In the genomic region with DNA sequence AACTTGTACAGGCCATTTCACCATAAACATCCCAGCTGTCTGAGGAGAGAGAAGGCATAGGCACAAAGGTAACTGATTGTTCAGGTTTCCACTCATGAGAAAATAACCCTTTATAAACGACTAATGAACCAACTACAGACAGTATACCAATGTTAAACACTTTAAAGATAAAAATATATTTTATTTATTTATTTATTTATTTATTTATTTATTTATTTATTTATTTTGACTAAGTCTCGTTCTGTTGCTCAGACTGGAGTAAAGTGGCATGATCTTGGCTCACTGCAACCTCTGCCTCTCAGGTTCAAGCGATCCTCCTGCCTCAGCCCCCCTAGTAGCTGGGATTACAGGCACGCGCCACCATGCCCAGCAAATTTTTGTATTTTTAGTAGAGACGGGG, we compare ENCODE assay signal across 2 cellular contexts.
A peak's percentile ranks its signal among the peaks of the same experiment; 100 is the strongest.
DNase-seq lines count a peak whose midpoint lies in the region; ATAC-seq, FAIRE-seq and TF ChIP-seq lines count a peak whose summit lies in the region.
"Not testable (repeated sequence)": the region's sequence is repeated elsewhere in the genome, so short reads cannot be mapped to it uniquely, and the experiment has no call there.

No MANE protein-coding gene starts in this region.

- peaks cover 17 to 20% of the 10 kb centered on the region in 2 experiments for H3K36me3 ChIP-seq in HEK293 (ENCODE audit: control insufficient read depth in 2 of 2, insufficient read depth in 1 of 2, low read length in 2 of 2)

- not testable (repeated sequence) for H3K4me3 ChIP-seq in A549; HEK293 (ENCODE audit: low read depth, low read length)

- not testable (repeated sequence) for TF ChIP-seq EP300 in A549 (IDR thresholded peaks at IDR 0.05)

- H3K4me2 ChIP-seq in A549, result not testable (repeated sequence)

- not testable (repeated sequence) for DNase-seq in A549 (ENCODE audit: low read depth in 1 of 2, low spot score in 1 of 2)

- peaks cover 14% of the 10 kb centered on the region; the same call in 1 of the 3 replicates for H3K4me1 ChIP-seq in A549
- not testable (repeated sequence) for H3K4me1 ChIP-seq in HEK293 (ENCODE audit: control insufficient read depth, insufficient read depth, low read length)

- POLR2A ChIA-PET in A549 (lab: Yijun Ruan, JAX); HEK293 (lab: Yijun Ruan, JAX): not testable (repeated sequence)

- not testable (repeated sequence) for TF ChIP-seq CTCF in A549 (IDR thresholded peaks at IDR 0.05); HEK293 (tag by site-specific recombination; IDR thresholded peaks at IDR 0.05)

- 93% methylated on average over 6 of the region's 6 CpGs for WGBS in A549 (ENCODE audit: missing lambda C conversion rate)

- H3K9me3 ChIP-seq in A549; HEK293 (ENCODE audit: control insufficient read depth, insufficient read depth, low read depth, low read length): not testable (repeated sequence)

- not testable (repeated sequence) for H3K27ac ChIP-seq in A549; HEK293 (ENCODE audit: extremely low read depth, low read depth, low read length)

- TF ChIP-seq RAD21 in A549 (conservative IDR thresholded peaks at IDR 0.05 in 1 of 2, IDR thresholded peaks at IDR 0.05 in 1 of 2), result not testable (repeated sequence)

- ATAC-seq in A549, result not testable (repeated sequence)

- FAIRE-seq in A549 (lab: Jason Lieb, UNC), result not testable (repeated sequence)

- CTCF ChIA-PET in A549 (lab: Yijun Ruan, JAX), result not testable (repeated sequence)
- CTCF ChIA-PET in HEK293 (lab: Yijun Ruan, JAX), result interaction anchor here (0.7 kb wide), 1 partner anchor 593 kb away, joined by 3 read pairs; no protein-coding TSS in a partner anchor

- not testable (repeated sequence) for TF ChIP-seq POLR2A in A549 (IDR thresholded peaks at IDR 0.05; ENCODE audit: low read length)

TF ChIP-seq in A549, 52 proteins besides CTCF, POLR2A, EP300 and RAD21:
- peak; percentile 23; the same call in 1 of the 2 replicates for TF ChIP-seq ZC3H11A (IDR thresholded peaks at IDR 0.05)

TF ChIP-seq in HEK293, 187 proteins besides CTCF, POLR2A, EP300 and RAD21:
- TF ChIP-seq ZNF426 (tag by site-specific recombination; IDR thresholded peaks at IDR 0.05) (peak; percentile 59), ZNF394 (tag by site-specific recombination; IDR thresholded peaks at IDR 0.05; ENCODE audit: borderline replicate concordance) (peak; percentile 85; the same call in 1 of the 2 replicates), ZNF140 (tag by site-specific recombination; IDR thresholded peaks at IDR 0.05) (0 out of 2 replicates have a peak, but pooled peaks have one; percentile 21), ZBTB8A (tag by site-specific recombination; IDR thresholded peaks at IDR 0.05) (peak; percentile 48; the same call in 1 of the 2 replicates), ZNF433 (tag by site-specific recombination; IDR thresholded peaks at IDR 0.05; ENCODE audit: low read depth) (0 out of 2 replicates have a peak, but pooled peaks have one; percentile 14), ZNF623 (tag by site-specific recombination; IDR thresholded peaks at IDR 0.05) (peak; percentile 60), ZNF654 (tag by site-specific recombination; IDR thresholded peaks at IDR 0.05; ENCODE audit: low read depth) (peak; percentile 22), ZNF555 (tag by site-specific recombination; conservative IDR thresholded peaks at IDR 0.05) (peak; percentile 50), REST (tag by site-specific recombination; IDR thresholded peaks at IDR 0.05) (0 out of 2 replicates have a peak, but pooled peaks have one; percentile 44), ZNF202 (tag by site-specific recombination; IDR thresholded peaks at IDR 0.05; ENCODE audit: borderline replicate concordance) (0 out of 2 replicates have a peak, but pooled peaks have one; percentile 40)
- TF ChIP-seq, protein P1, sequence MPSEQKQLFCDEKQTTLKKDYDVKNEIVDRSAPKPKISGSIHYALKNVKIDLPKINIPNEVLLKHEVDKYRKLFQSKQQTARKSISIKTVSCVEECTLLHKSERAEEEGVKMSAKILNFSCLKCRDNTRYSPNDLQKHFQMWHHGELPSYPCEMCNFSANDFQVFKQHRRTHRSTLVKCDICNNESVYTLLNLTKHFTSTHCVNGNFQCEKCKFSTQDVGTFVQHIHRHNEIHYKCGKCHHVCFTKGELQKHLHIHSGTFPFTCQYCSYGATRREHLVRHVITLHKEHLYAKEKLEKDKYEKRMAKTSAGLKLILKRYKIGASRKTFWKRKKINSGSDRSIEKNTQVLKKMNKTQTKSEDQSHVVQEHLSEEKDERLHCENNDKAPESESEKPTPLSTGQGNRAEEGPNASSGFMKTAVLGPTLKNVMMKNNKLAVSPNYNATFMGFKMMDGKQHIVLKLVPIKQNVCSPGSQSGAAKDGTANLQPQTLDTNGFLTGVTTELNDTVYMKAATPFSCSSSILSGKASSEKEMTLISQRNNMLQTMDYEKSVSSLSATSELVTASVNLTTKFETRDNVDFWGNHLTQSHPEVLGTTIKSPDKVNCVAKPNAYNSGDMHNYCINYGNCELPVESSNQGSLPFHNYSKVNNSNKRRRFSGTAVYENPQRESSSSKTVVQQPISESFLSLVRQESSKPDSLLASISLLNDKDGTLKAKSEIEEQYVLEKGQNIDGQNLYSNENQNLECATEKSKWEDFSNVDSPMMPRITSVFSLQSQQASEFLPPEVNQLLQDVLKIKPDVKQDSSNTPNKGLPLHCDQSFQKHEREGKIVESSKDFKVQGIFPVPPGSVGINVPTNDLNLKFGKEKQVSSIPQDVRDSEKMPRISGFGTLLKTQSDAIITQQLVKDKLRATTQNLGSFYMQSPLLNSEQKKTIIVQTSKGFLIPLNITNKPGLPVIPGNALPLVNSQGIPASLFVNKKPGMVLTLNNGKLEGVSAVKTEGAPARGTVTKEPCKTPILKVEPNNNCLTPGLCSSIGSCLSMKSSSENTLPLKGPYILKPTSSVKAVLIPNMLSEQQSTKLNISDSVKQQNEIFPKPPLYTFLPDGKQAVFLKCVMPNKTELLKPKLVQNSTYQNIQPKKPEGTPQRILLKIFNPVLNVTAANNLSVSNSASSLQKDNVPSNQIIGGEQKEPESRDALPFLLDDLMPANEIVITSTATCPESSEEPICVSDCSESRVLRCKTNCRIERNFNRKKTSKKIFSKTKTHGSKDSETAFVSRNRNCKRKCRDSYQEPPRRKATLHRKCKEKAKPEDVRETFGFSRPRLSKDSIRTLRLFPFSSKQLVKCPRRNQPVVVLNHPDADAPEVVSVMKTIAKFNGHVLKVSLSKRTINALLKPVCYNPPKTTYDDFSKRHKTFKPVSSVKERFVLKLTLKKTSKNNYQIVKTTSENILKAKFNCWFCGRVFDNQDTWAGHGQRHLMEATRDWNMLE (tag by site-specific recombination; conservative IDR thresholded peaks at IDR 0.05; ENCODE audit: low read depth), result peak; percentile 77
- TF ChIP-seq, protein P2, sequence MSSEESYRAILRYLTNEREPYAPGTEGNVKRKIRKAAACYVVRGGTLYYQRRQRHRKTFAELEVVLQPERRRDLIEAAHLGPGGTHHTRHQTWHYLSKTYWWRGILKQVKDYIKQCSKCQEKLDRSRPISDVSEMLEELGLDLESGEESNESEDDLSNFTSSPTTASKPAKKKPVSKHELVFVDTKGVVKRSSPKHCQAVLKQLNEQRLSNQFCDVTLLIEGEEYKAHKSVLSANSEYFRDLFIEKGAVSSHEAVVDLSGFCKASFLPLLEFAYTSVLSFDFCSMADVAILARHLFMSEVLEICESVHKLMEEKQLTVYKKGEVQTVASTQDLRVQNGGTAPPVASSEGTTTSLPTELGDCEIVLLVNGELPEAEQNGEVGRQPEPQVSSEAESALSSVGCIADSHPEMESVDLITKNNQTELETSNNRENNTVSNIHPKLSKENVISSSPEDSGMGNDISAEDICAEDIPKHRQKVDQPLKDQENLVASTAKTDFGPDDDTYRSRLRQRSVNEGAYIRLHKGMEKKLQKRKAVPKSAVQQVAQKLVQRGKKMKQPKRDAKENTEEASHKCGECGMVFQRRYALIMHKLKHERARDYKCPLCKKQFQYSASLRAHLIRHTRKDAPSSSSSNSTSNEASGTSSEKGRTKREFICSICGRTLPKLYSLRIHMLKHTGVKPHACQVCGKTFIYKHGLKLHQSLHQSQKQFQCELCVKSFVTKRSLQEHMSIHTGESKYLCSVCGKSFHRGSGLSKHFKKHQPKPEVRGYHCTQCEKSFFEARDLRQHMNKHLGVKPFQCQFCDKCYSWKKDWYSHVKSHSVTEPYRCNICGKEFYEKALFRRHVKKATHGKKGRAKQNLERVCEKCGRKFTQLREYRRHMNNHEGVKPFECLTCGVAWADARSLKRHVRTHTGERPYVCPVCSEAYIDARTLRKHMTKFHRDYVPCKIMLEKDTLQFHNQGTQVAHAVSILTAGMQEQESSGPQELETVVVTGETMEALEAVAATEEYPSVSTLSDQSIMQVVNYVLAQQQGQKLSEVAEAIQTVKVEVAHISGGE (tag by site-specific recombination; conservative IDR thresholded peaks at IDR 0.05; ENCODE audit: low read depth), result peak; percentile 62
